17 cellular contexts compared by ENCODE assay signal in genomic region chr10:4984971-4985594, GRCh38. TPM values are rescaled to one million over a fixed set of nuclear protein-coding genes. Genes with fewer than 3 reads are reported as not detected.
DNase-seq lines count a peak whose midpoint lies in the region; ATAC-seq, FAIRE-seq and TF ChIP-seq lines count a peak whose summit lies in the region.
"Had no signal": no experiment of that assay in that cellular context is flagged by ENCODE, and none has a peak within 500 bp of the region (broad histone marks: within the 10 kb centered on the region; RNA-seq: fewer than 3 reads in every experiment).

No MANE protein-coding gene starts in this region.

- H3K79me2 ChIP-seq in SK-N-SH (ENCODE audit: insufficient read depth): no peaks in the 10 kb centered on the region

- H3K9me3 ChIP-seq in A549: no peaks in the 10 kb centered on the region
- H3K9me3 ChIP-seq in SK-N-SH: no peaks in the 10 kb centered on the region
- H3K9me3 ChIP-seq in lower lobe of right lung: no peaks in the 10 kb centered on the region
- H3K9me3 ChIP-seq: Caco-2 had no signal

- no peak for TF ChIP-seq POLR2A in A549 (IDR thresholded peaks at IDR 0.05; ENCODE audit: low read length)

- TF ChIP-seq EP300 in A549 (IDR thresholded peaks at IDR 0.05) (no peak), SK-N-SH (IDR thresholded peaks at IDR 0.05; ENCODE audit: borderline replicate concordance in 1 of 2, low read depth in 1 of 2, low read length in 1 of 2) (no peak)

- H3K4me1 ChIP-seq in A549 (peaks cover 80% of the 10 kb centered on the region), SK-N-SH (ENCODE audit: control insufficient read depth in 1 of 2, insufficient read depth in 2 of 2, low read depth in 1 of 2, low read length in 1 of 2) (no peaks in the 10 kb centered on the region; a peak in 1 of 4 replicates), lower lobe of right lung (peaks cover 13% of the 10 kb centered on the region)

- FAIRE-seq in A549 (lab: Jason Lieb, UNC) (no peak), GM19239 (lab: Jason Lieb, UNC) (no peak)

- TF ChIP-seq CTCF in A549 (IDR thresholded peaks at IDR 0.05): peak; percentile 1; the same call in 1 of the 3 replicates
- no peak for TF ChIP-seq CTCF in SK-N-SH (IDR thresholded peaks at IDR 0.05)
- no peak for TF ChIP-seq CTCF in foreskin fibroblast (IDR thresholded peaks at IDR 0.05; ENCODE audit: low read depth, low read length)
- no peak for TF ChIP-seq CTCF in lower lobe of right lung (IDR thresholded peaks at IDR 0.05)

- no peaks in the 10 kb centered on the region for H4K20me1 ChIP-seq in SK-N-SH (ENCODE audit: insufficient read depth)

- WGBS in A549 (ENCODE audit: missing lambda C conversion rate): 9% methylated on average over 7 of the region's 7 CpGs
- WGBS in SK-N-SH (ENCODE audit: low lambda C conversion rate): 41% methylated on average over 7 of the region's 7 CpGs

- intact Hi-C loops in lower lobe of right lung (cut with DNase I): no loop called here

- H3K4me2 ChIP-seq in A549: peak overlapping the region; percentile 20
- no peak overlapping the region for H3K4me2 ChIP-seq in SK-N-SH

- H3K4me3 ChIP-seq in A549 (no peak overlapping the region), SK-N-SH (ENCODE audit: low read depth in 2 of 2, low read length in 1 of 2) (no peak overlapping the region), foreskin fibroblast (ENCODE audit: low read depth in 1 of 2, low read length in 2 of 2) (no peak overlapping the region), lower lobe of right lung (no peak overlapping the region)

- CTCF ChIA-PET in A549 (lab: Yijun Ruan, JAX) (interaction anchor here (1.0 to 6.1 kb wide), 4 partner anchors 22 to 170 kb away, joined by 3 to 148 read pairs (median 14); partner anchors contain the start of genes AKR1C1 and AKR1C3), SK-N-SH (lab: Yijun Ruan, JAX) (interaction anchor here (4.5 kb wide), 1 partner anchor 134 kb away, joined by 57 read pairs; no protein-coding TSS in a partner anchor)

- ATAC-seq in A549 (peak; percentile 25 to 64), lower lobe of right lung (peak; percentile 2 to 27)

- H2AFZ ChIP-seq in SK-N-SH (ENCODE audit: low read depth): no peak overlapping the region

- H3K9ac ChIP-seq in SK-N-SH: no peak overlapping the region

- H3K27ac ChIP-seq in A549 (peak overlapping the region; percentile 81 to 86), SK-N-SH (ENCODE audit: low read depth in 2 of 2, low read length in 1 of 2) (no peak overlapping the region; a peak in 1 of 4 replicates), lower lobe of right lung (no peak overlapping the region)
- H3K27ac ChIP-seq: WERI-Rb-1 had no signal

- H3K27me3 ChIP-seq in SK-N-SH (ENCODE audit: insufficient read depth) (no peaks in the 10 kb centered on the region), lower lobe of right lung (ENCODE audit: low read depth) (no peaks in the 10 kb centered on the region)

- peak in 1 of 2 experiments; percentile 95 for DNase-seq in A549 (ENCODE audit: low read depth in 1 of 2, low spot score in 1 of 2)
- no peak for DNase-seq in SK-N-SH
- peak; percentile 7 to 20 for DNase-seq in foreskin fibroblast
- no peak for DNase-seq in lower lobe of right lung
- no peak for DNase-seq in NCI-H2029 treated with DMSO at 0.1 percent for 48 hours (lab: John Stamatoyannopoulos, UW)
- DNase-seq in COLO829 (ENCODE audit: low spot score): no peak
- DNase-seq in GM19239 (ENCODE audit: insufficient read length, low spot score): no peak
- DNase-seq in stimulated activated CD4-positive, alpha-beta T cell treated with anti-CD3 and anti-CD28 coated beads, Interleukin-12 subunit alpha, Interleukin-12 subunit beta, amount 100 ng/mL, for 4 hours: no peak
- DNase-seq: activated effector memory CD4-positive, alpha-beta T cell treated with anti-CD3 and anti-CD28 coated beads, Interleukin-2, amount 50 U/mL, for 16 hours; Caco-2; HCEC 1CT; head of caudate nucleus; KG1; NCI-H1417; WERI-Rb-1 had no signal

- no peaks in the 10 kb centered on the region for H3K9me2 ChIP-seq in SK-N-SH

- H3K36me3 ChIP-seq in SK-N-SH (replicated peaks in 1 of 2; ENCODE audit: control insufficient read depth in 1 of 2, insufficient read depth in 2 of 2, low read length in 1 of 2): no peaks in the 10 kb centered on the region
- no peaks in the 10 kb centered on the region for H3K36me3 ChIP-seq in lower lobe of right lung
- H3K36me3 ChIP-seq: WERI-Rb-1 had no signal

- H3F3A ChIP-seq in SK-N-SH (replicated peaks; ENCODE audit: insufficient read depth): no peaks in the 10 kb centered on the region

- POLR2A ChIA-PET in A549 (lab: Yijun Ruan, JAX): interaction anchor here (0.6 to 4.5 kb wide), 10 partner anchors 18 to 333 kb away, joined by 3 to 55 read pairs (median 4); partner anchors contain the start of genes AKR1C1, AKR1C2, AKR1C3 and AKR1E2
- POLR2A ChIA-PET in SK-N-SH (lab: Yijun Ruan, JAX): no interaction called here

- TF ChIP-seq RAD21 in A549 (conservative IDR thresholded peaks at IDR 0.05 in 1 of 2, IDR thresholded peaks at IDR 0.05 in 1 of 2) (no peak; a peak in 1 of 5 replicates), SK-N-SH (IDR thresholded peaks at IDR 0.05; ENCODE audit: low read length) (no peak)

TF ChIP-seq in A549, 52 proteins besides CTCF, POLR2A, EP300 and RAD21 (continues in another document):
- TF ChIP-seq KDM1A (IDR thresholded peaks at IDR 0.05; ENCODE audit: low read depth): no peak
- TF ChIP-seq FOSL2 (IDR thresholded peaks at IDR 0.05): no peak
- peak; percentile 29; the same call in 1 of the 2 replicates for TF ChIP-seq FOSL2 (CRISPR knock-in tag; IDR thresholded peaks at IDR 0.05)
- no peak for TF ChIP-seq ZC3H11A (IDR thresholded peaks at IDR 0.05)
- TF ChIP-seq, protein P1, sequence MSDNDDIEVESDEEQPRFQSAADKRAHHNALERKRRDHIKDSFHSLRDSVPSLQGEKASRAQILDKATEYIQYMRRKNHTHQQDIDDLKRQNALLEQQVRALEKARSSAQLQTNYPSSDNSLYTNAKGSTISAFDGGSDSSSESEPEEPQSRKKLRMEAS (IDR thresholded peaks at IDR 0.05): 0 out of 2 replicates have a peak, but pooled peaks have one; percentile 23
- TF ChIP-seq USF2 (IDR thresholded peaks at IDR 0.05): peak; percentile 41; the same call in 1 of the 2 replicates
- no peak for TF ChIP-seq RFX5 (IDR thresholded peaks at IDR 0.05)

TF ChIP-seq in SK-N-SH, 30 proteins besides CTCF, POLR2A, EP300 and RAD21:
- peak; percentile 37; the same call in 1 of the 2 replicates for TF ChIP-seq TCF12 (IDR thresholded peaks at IDR 0.05)
- no peak for TF ChIP-seq FOXM1 (IDR thresholded peaks at IDR 0.05; ENCODE audit: low read depth)

RNA-seq across cellular contexts. Expression of gene AKR1C2, which starts 18.6 kb away (rescaled TPM):
- polyA plus RNA-seq in A549 (2011; rRNA removed) (6,607 and 6,805 TPM in 2 replicates), A549 (2017; fragmentation: RNase III; extraction: RNeasy Plus Mini Kit Qiagen cat#74134 plus additional on column Dnase treatment) (5,292 to 5,660 TPM (median 5,410 TPM) in 3 replicates), SK-N-SH (2012; rRNA removed) (not detected in 2 replicates)
- polyA plus RNA-seq in A549 (2012; cell fraction: cytosol; rRNA removed): 2,138 and 2,314 TPM in 2 replicates
- 1,646 and 2,223 TPM in 2 replicates for polyA plus RNA-seq in A549 (2012; cell fraction: nucleus; rRNA removed)
- 1,944 and 2,314 TPM in 2 replicates for polyA minus RNA-seq in A549 (2011; rRNA and poly(A)+ RNA removed)
- polyA plus RNA-seq in SK-N-SH (2012; cell fraction: cytosol; rRNA removed): 0.06 TPM in 1 of 2 replicates, not detected in the other
- polyA plus RNA-seq in SK-N-SH (2012; cell fraction: nucleus; rRNA removed): 0.07 TPM in 1 of 2 replicates, not detected in the other
- 34.4 TPM for total RNA-seq in lower lobe of right lung
- total RNA-seq: activated CD8-positive, alpha-beta memory T cell treated with anti-CD3 and anti-CD28 coated beads for 36 hours; OCI-LY7 had no signal

RNA-seq across cellular contexts. Expression of gene AKR1C1, which starts 21.9 kb away (rescaled TPM):
- 1,148 and 1,445 TPM in 2 replicates for polyA plus RNA-seq in A549 (2011; rRNA removed)
- 341 and 343 TPM in 2 replicates for polyA plus RNA-seq in A549 (2012; cell fraction: cytosol; rRNA removed)
- 297 and 392 TPM in 2 replicates for polyA plus RNA-seq in A549 (2012; cell fraction: nucleus; rRNA removed)
- 642 to 1,056 TPM (median 970 TPM) in 3 replicates for polyA plus RNA-seq in A549 (2017; fragmentation: RNase III; extraction: RNeasy Plus Mini Kit Qiagen cat#74134 plus additional on column Dnase treatment)
- polyA minus RNA-seq in A549 (2011; rRNA and poly(A)+ RNA removed): 365 and 496 TPM in 2 replicates
- 1.2 and 1.3 TPM in 2 replicates for polyA plus RNA-seq in SK-N-SH (2012; rRNA removed)
- polyA plus RNA-seq in SK-N-SH (2012; cell fraction: cytosol; rRNA removed): 0.22 and 0.30 TPM in 2 replicates
- 9.8 and 11.9 TPM in 2 replicates for polyA plus RNA-seq in SK-N-SH (2012; cell fraction: nucleus; rRNA removed)
- total RNA-seq in lower lobe of right lung: 54.5 TPM
- total RNA-seq: OCI-LY7 had no signal

Comparison
In these comparisons a context has a peak if more than half of its experiments do, and no peak if none do; other contexts are left out.
1. DNase-seq: peak in foreskin fibroblast (2 of 2); none in SK-N-SH (single experiment), lower lobe of right lung (single experiment), NCI-H2029 treated with DMSO at 0.1 percent for 48 hours (single experiment), COLO829 (single experiment), GM19239 (single experiment) and stimulated activated CD4-positive, alpha-beta T cell treated with anti-CD3 and anti-CD28 coated beads, Interleukin-12 subunit alpha, Interleukin-12 subunit beta, amount 100 ng/mL, for 4 hours (single experiment).
2. H3K27ac ChIP-seq: peak in A549 (2 of 2); none in SK-N-SH (0 of 2) and lower lobe of right lung (single experiment).
3. RNA of gene AKR1C2, which starts 18.6 kb away (polyA plus RNA-seq): 1,646 to 6,805 TPM in A549; 0.06 to 0.07 TPM in SK-N-SH; every median in the first group is over 1,000 times any median in the second.
4. RNA of gene AKR1C1, which starts 21.9 kb away (polyA plus RNA-seq): 297 to 1,445 TPM in A549; 0.22 to 11.9 TPM in SK-N-SH; every median in the first group is over 10 times any median in the second.